In genomic region chr10:110431659-110432058, GRCh38 we compare ENCODE assay signal across 16 cellular contexts.
DNase-seq lines count a peak whose midpoint lies in the region; ATAC-seq and TF ChIP-seq lines count a peak whose summit lies in the region.
"Had no signal": no experiment of that assay in that cellular context is flagged by ENCODE, and none has a peak within 500 bp of the region (broad histone marks: within the 10 kb centered on the region; RNA-seq: fewer than 3 reads in every experiment).

No MANE protein-coding gene starts in this region.

- H3K23ac ChIP-seq in neuronal stem cell (ENCODE audit: low read depth, low read length, poor library complexity): no peak overlapping the region

- H3K14ac ChIP-seq in neuronal stem cell (ENCODE audit: low read length): no peak overlapping the region

- no peaks in the 10 kb centered on the region for H3K9me3 Mint-ChIP-seq in Calu3 (ENCODE audit: low read depth, unreplicated experiment)
- peaks cover 0 to 2% of the 10 kb centered on the region in 2 donors for H3K9me3 Mint-ChIP-seq in effector memory CD8-positive, alpha-beta T cell

- H2AK5ac ChIP-seq in neuronal stem cell (ENCODE audit: low read depth, low read length): no peak overlapping the region

- H3K36me3 ChIP-seq in BLaER1 treated with 17β-estradiol and CSF1 and Interleukin-3, amounts not matched to agents 10 nM and 100 nM: no peaks in the 10 kb centered on the region
- no peaks in the 10 kb centered on the region for H3K36me3 ChIP-seq in neuronal stem cell (replicated peaks in 1 of 2; ENCODE audit: control insufficient read depth in 2 of 2, insufficient read depth in 2 of 2, low read length in 2 of 2)
- H3K36me3 ChIP-seq: adrenal gland, left ventricle myocardium inferior, transverse colon had no signal

- no peak overlapping the region for H2BK15ac ChIP-seq in neuronal stem cell (ENCODE audit: low read length)

- ATAC-seq in effector memory CD8-positive, alpha-beta T cell (replicated peaks): no peak
- no peak for ATAC-seq in HG02798 (IDR thresholded peaks at IDR 0.05; ENCODE audit: poor library complexity, unreplicated experiment)
- ATAC-seq: stimulated activated naive B cell treated with anti-CD40 and anti-IgM and Interleukin-4, amounts not matched to agents 10 μg/mL and 1 μg/mL and 100 μg/mL, for 72 hours had no signal

- no peak overlapping the region for H3K18ac ChIP-seq in neuronal stem cell (ENCODE audit: low read length)

- no peak overlapping the region for H4K8ac ChIP-seq in neuronal stem cell (ENCODE audit: low read depth, low read length)

- no peak overlapping the region for H3K4ac ChIP-seq in neuronal stem cell (ENCODE audit: low read length)

- H3K36me3 Mint-ChIP-seq in Calu3 (ENCODE audit: insufficient read depth, unreplicated experiment): no peaks in the 10 kb centered on the region
- peaks cover 3% of the 10 kb centered on the region for H3K36me3 Mint-ChIP-seq in effector memory CD8-positive, alpha-beta T cell (ENCODE audit: insufficient read depth)
- H3K36me3 Mint-ChIP-seq: stimulated activated naive B cell treated with anti-CD40 and anti-IgM and Interleukin-4, amounts not matched to agents 10 μg/mL and 1 μg/mL and 100 μg/mL, for 72 hours had no signal

- H4K91ac ChIP-seq in neuronal stem cell (ENCODE audit: low read depth, low read length, poor library complexity): no peak overlapping the region

- in situ Hi-C loops in ACHN (cut with HindIII; ENCODE audit: low pct_ligation_motif_present, low pct_unique_long_range_greater_than_20kb, low sequenced_read_pairs): no loop called here

- H3K27ac ChIP-seq in BLaER1 treated with 17β-estradiol and CSF1 and Interleukin-3, amounts not matched to agents 10 nM and 100 nM: peak overlapping the region in 1 of 11 experiments; percentile 8; a peak in 1 of 22 replicates
- H3K27ac ChIP-seq in neuronal stem cell (replicated peaks; ENCODE audit: low read length): no peak overlapping the region
- H3K27ac ChIP-seq: adrenal gland, left ventricle myocardium inferior, transverse colon had no signal

- no peak overlapping the region for H3K4me3 ChIP-seq in BLaER1 treated with 17β-estradiol and CSF1 and Interleukin-3, amounts not matched to agents 10 nM and 100 nM
- no peak overlapping the region for H3K4me3 ChIP-seq in neuronal stem cell (ENCODE audit: low read length in 2 of 2)
- H3K4me3 ChIP-seq: adrenal gland, left ventricle myocardium inferior, transverse colon had no signal

- no peak overlapping the region for H2BK12ac ChIP-seq in neuronal stem cell (ENCODE audit: low read length)

- intact Hi-C loops in Calu3 (cut with micrococcal nuclease; ENCODE audit: unreplicated experiment): no loop called here

- BruUV-seq in Calu3 (replicated peaks; lab: Mats Ljungman, UMichigan): no TSS peak

- no peak for TF ChIP-seq CTCF in Calu3 (IDR thresholded peaks at IDR 0.05; ENCODE audit: unreplicated experiment)

- CTCF ChIA-PET in Calu3 (lab: Charles Lee): no interaction called here

- no peaks in the 10 kb centered on the region for H4K20me1 ChIP-seq in BLaER1 treated with 17β-estradiol and CSF1 and Interleukin-3, amounts not matched to agents 10 nM and 100 nM

- H3K9ac ChIP-seq in BLaER1 treated with 17β-estradiol and CSF1 and Interleukin-3, amounts not matched to agents 10 nM and 100 nM: 0 out of 22 replicates have a peak overlapping the region, but pooled peaks of 1 of the 11 experiments have one; percentile 7
- no peak overlapping the region for H3K9ac ChIP-seq in neuronal stem cell (ENCODE audit: low read depth, low read length, poor library complexity)

- no CpG with 5 or more reads among the region's 7 CpGs for WGBS in neuronal stem cell (ENCODE audit: extremely low coverage in 2 of 2, insufficient read length in 2 of 2, insufficient replicate concordance in 1 of 2), 2 donors

- DNase-seq in Calu3: no peak
- DNase-seq in effector memory CD8-positive, alpha-beta T cell: no peak
- no peak for DNase-seq in neuronal stem cell (ENCODE audit: low spot score)
- no peak for DNase-seq in ACHN
- DNase-seq in midbrain (lab: John Stamatoyannopoulos, UW): no peak
- DNase-seq: left ventricle myocardium inferior; NCI-H1092; NCI-H524 treated with DMSO at 0.1 percent for 48 hours; nucleus accumbens; OCI-M1; SHP77; stimulated activated naive B cell treated with anti-CD40 and anti-IgM and Interleukin-4, amounts not matched to agents 10 μg/mL and 1 μg/mL and 100 μg/mL, for 72 hours had no signal

- H3K4me3 Mint-ChIP-seq in Calu3 (ENCODE audit: low read depth, unreplicated experiment): no peak overlapping the region
- H3K4me3 Mint-ChIP-seq in effector memory CD8-positive, alpha-beta T cell: peak overlapping the region; percentile 0 to 18
- H3K4me3 Mint-ChIP-seq: stimulated activated naive B cell treated with anti-CD40 and anti-IgM and Interleukin-4, amounts not matched to agents 10 μg/mL and 1 μg/mL and 100 μg/mL, for 72 hours had no signal

- H3K27me3 ChIP-seq in BLaER1 treated with 17β-estradiol and CSF1 and Interleukin-3, amounts not matched to agents 10 nM and 100 nM: no peaks in the 10 kb centered on the region
- no peaks in the 10 kb centered on the region for H3K27me3 ChIP-seq in neuronal stem cell (ENCODE audit: control insufficient read depth in 3 of 3, insufficient read depth in 3 of 3, low read depth in 1 of 3, low read length in 3 of 3)
- H3K27me3 ChIP-seq: adrenal gland, transverse colon had no signal

- no peaks in the 10 kb centered on the region for H3K79me1 ChIP-seq in neuronal stem cell (ENCODE audit: low read depth, low read length)

- no peaks in the 10 kb centered on the region for H3K27me3 Mint-ChIP-seq in Calu3 (ENCODE audit: unreplicated experiment)
- no peaks in the 10 kb centered on the region for H3K27me3 Mint-ChIP-seq in effector memory CD8-positive, alpha-beta T cell

- peak overlapping the region; percentile 0 for H2BK120ac ChIP-seq in neuronal stem cell (ENCODE audit: low read depth, low read length)

- peak overlapping the region; percentile 5 for H3K27ac Mint-ChIP-seq in Calu3 (ENCODE audit: unreplicated experiment)
- H3K27ac Mint-ChIP-seq in effector memory CD8-positive, alpha-beta T cell: no peak overlapping the region
- H3K27ac Mint-ChIP-seq: stimulated activated naive B cell treated with anti-CD40 and anti-IgM and Interleukin-4, amounts not matched to agents 10 μg/mL and 1 μg/mL and 100 μg/mL, for 72 hours had no signal

- no peak overlapping the region for H2AFZ ChIP-seq in neuronal stem cell (ENCODE audit: low read length)

- H3K4me2 ChIP-seq in BLaER1 treated with 17β-estradiol and CSF1 and Interleukin-3, amounts not matched to agents 10 nM and 100 nM: peak overlapping the region; percentile 40 to 73 (median 66); a peak in 19 of 22 replicates
- H3K4me2 ChIP-seq in neuronal stem cell (ENCODE audit: insufficient read depth, low read length, poor library complexity, severe bottlenecking): no peak overlapping the region

- no peak overlapping the region for H2BK5ac ChIP-seq in neuronal stem cell (ENCODE audit: low read length)

- H3K9me3 ChIP-seq in BLaER1 treated with 17β-estradiol and CSF1 and Interleukin-3, amounts not matched to agents 10 nM and 100 nM (replicated peaks in 1 of 11): peaks cover 0 to 10% (median 0%) of the 10 kb centered on the region in 11 experiments; a peak in 2 of 22 replicates
- peaks cover 0 to 1% of the 10 kb centered on the region in 2 donors for H3K9me3 ChIP-seq in neuronal stem cell (replicated peaks in 1 of 2; ENCODE audit: control insufficient read depth in 2 of 2, insufficient read depth in 1 of 2, low read depth in 1 of 2, low read length in 2 of 2)
- H3K9me3 ChIP-seq: adrenal gland, left ventricle myocardium inferior, transverse colon had no signal

- H3K4me1 Mint-ChIP-seq in Calu3 (ENCODE audit: low read depth, unreplicated experiment): peaks cover 30% of the 10 kb centered on the region
- H3K4me1 Mint-ChIP-seq in effector memory CD8-positive, alpha-beta T cell (ENCODE audit: low read depth in 2 of 2): peaks cover 9 to 21% of the 10 kb centered on the region in 2 donors

- H3K4me1 ChIP-seq in BLaER1 treated with 17β-estradiol and CSF1 and Interleukin-3, amounts not matched to agents 10 nM and 100 nM: peaks cover 41 to 72% (median 57%) of the 10 kb centered on the region in 10 experiments
- no peaks in the 10 kb centered on the region for H3K4me1 ChIP-seq in neuronal stem cell (ENCODE audit: control insufficient read depth in 2 of 2, insufficient read depth in 1 of 2, low read depth in 1 of 2, low read length in 2 of 2)
